ENCODE assay signal across 18 cellular contexts in the genomic region with DNA sequence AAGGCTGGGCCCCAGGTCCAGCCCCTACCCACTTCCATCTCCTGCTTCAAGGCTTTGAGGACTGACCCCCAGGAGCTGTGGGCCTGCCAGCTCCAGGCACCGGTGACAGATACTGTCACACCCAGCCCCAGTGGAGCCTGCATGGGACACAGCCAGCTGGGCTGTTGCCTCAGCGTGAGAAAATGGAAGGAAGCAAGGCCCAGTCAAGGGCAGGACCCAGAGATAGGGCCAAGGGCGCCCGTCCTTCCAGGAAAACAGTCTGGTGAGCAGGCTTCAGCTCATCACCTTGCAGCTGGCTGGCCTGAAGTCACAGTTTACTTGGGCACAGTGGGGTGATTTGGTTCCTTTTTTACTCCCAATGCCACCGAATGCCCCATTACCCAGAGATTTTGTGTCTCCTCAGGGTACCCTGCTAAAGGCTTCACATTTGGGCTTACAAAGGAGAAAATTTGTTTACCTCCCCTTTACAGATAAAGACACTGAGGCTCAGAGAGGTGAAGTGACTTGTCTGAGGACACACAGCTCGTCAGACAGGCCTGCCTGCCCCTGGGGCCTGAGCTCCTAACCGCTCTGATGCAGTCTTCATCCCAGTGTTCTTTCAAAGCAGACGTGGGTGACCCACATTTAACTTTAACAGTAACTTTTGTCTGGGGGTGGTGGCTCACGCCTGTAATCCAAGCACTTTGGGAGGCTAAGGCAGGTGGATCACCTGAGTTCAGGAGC. TPM values are rescaled to one million over a fixed set of nuclear protein-coding genes. Genes with fewer than 3 reads are reported as not detected.
DNase-seq lines count a peak whose midpoint lies in the region; ATAC-seq, FAIRE-seq and TF ChIP-seq lines count a peak whose summit lies in the region.
"Had no signal": no experiment of that assay in that cellular context is flagged by ENCODE, and none has a peak within 500 bp of the region (broad histone marks: within the 10 kb centered on the region; RNA-seq: fewer than 3 reads in every experiment).

No MANE protein-coding gene starts in this region.

- no peak for FAIRE-seq in HepG2 (lab: Jason Lieb, UNC)

- TF ChIP-seq POLR2A in HepG2 (IDR thresholded peaks at IDR 0.05; ENCODE audit: insufficient read depth in 1 of 2, low read depth in 2 of 2, low read length in 2 of 2): no peak

- intact Hi-C loops in HepG2 (cut with micrococcal nuclease; ENCODE audit: unreplicated experiment): no loop called here

- H3F3A ChIP-seq in GM23248 (ENCODE audit: insufficient read depth): peaks cover 3% of the 10 kb centered on the region; the same call in 1 of the 2 replicates

- no peaks in the 10 kb centered on the region for H3K9me3 Mint-ChIP-seq in activated T-cell treated with anti-CD3 and anti-CD28 coated beads, Interleukin-2, amount 50 U/mL, for 4 hours
- H3K9me3 Mint-ChIP-seq in activated CD8-positive, alpha-beta T cell treated with anti-CD3 and anti-CD28 coated beads, Interleukin-2, amount 10 ng/mL, durations not matched to agents 7 days and 5 days (ENCODE audit: insufficient read depth): no peaks in the 10 kb centered on the region
- H3K9me3 Mint-ChIP-seq: activated naive CD4-positive, alpha-beta T cell treated with anti-CD3 and anti-CD28 coated beads, Interleukin-2, amount 10 ng/mL, durations not matched to agents 7 days and 5 days; CD8-positive, alpha-beta T cell; stimulated activated naive CD8-positive, alpha-beta T cell treated with anti-CD3 and anti-CD28 coated beads, Interleukin-15, Interleukin-2, amounts not matched to agents 100 ng/mL and 50 ng/mL, for 24 hours had no signal

- H3K79me2 ChIP-seq in GM23248 (ENCODE audit: insufficient read depth) (no peaks in the 10 kb centered on the region), HepG2 (ENCODE audit: insufficient read depth, low read length) (no peaks in the 10 kb centered on the region), Karpas-422 (ENCODE audit: low read length) (no peaks in the 10 kb centered on the region)

- DNase-seq in GM23248: no peak
- DNase-seq in HepG2 (ENCODE audit: low spot score): no peak
- DNase-seq in activated T-cell treated with anti-CD3 and anti-CD28 coated beads, Interleukin-2, amount 50 U/mL, for 4 hours: no peak
- DNase-seq in Karpas-422: no peak
- no peak for DNase-seq in activated CD8-positive, alpha-beta T cell treated with anti-CD3 and anti-CD28 coated beads, Interleukin-2, amount 10 ng/mL, durations not matched to agents 7 days and 5 days
- DNase-seq: activated CD4-positive, alpha-beta T cell treated with anti-CD3 and anti-CD28 coated beads for 48 hours; activated naive CD4-positive, alpha-beta T cell treated with anti-CD3 and anti-CD28 coated beads, Interleukin-2, amount 10 ng/mL, durations not matched to agents 7 days and 5 days; CD8-positive, alpha-beta T cell; DND-41; stimulated activated CD4-positive, alpha-beta T cell treated with anti-CD3 and anti-CD28 coated beads, Interleukin-15, amount 100 ng/mL, for 24 hours had no signal

- in situ Hi-C loops in GM23248 (cut with MboI): no loop called here
- in situ Hi-C loops in HepG2 (cut with HindIII; ENCODE audit: extremely low pct_ligation_motif_present, low pct_unique_long_range_greater_than_20kb): no loop called here

- TF ChIP-seq CTCF in HepG2 (CRISPR knock-in tag; IDR thresholded peaks at IDR 0.05): no peak

- no peaks in the 10 kb centered on the region for H3K36me3 Mint-ChIP-seq in activated T-cell treated with anti-CD3 and anti-CD28 coated beads, Interleukin-2, amount 50 U/mL, for 4 hours (ENCODE audit: insufficient read depth)
- no peaks in the 10 kb centered on the region for H3K36me3 Mint-ChIP-seq in activated CD8-positive, alpha-beta T cell treated with anti-CD3 and anti-CD28 coated beads, Interleukin-2, amount 10 ng/mL, durations not matched to agents 7 days and 5 days (ENCODE audit: low read depth)
- H3K36me3 Mint-ChIP-seq: activated naive CD4-positive, alpha-beta T cell treated with anti-CD3 and anti-CD28 coated beads, Interleukin-2, amount 10 ng/mL, durations not matched to agents 7 days and 5 days; CD8-positive, alpha-beta T cell had no signal

- no peaks in the 10 kb centered on the region for H4K20me1 ChIP-seq in GM23248 (ENCODE audit: insufficient read depth)
- no peaks in the 10 kb centered on the region for H4K20me1 ChIP-seq in HepG2 (ENCODE audit: insufficient read depth, low read length)
- H4K20me1 ChIP-seq in Karpas-422 (ENCODE audit: insufficient read depth, low read depth, low read length): no peaks in the 10 kb centered on the region

- no peak for TF ChIP-seq RAD21 in HepG2 (CRISPR knock-in tag; IDR thresholded peaks at IDR 0.05)

- BruUV-seq in HepG2 (replicated peaks; lab: Mats Ljungman, UMichigan): no TSS peak

- H3K4me3 ChIP-seq in GM23248 (no peak overlapping the region), HepG2 (replicated peaks in 1 of 3; ENCODE audit: insufficient read depth in 1 of 3, low read depth in 2 of 3, low read length in 3 of 3) (0 out of 6 replicates have a peak overlapping the region, but pooled peaks of 1 of the 3 experiments have one; percentile 62), skeletal muscle satellite cell (ENCODE audit: low read length) (no peak overlapping the region), Karpas-422 (ENCODE audit: low read length) (no peak overlapping the region)

- H2AFZ ChIP-seq in GM23248 (no peak overlapping the region), HepG2 (ENCODE audit: low read length) (no peak overlapping the region), Karpas-422 (ENCODE audit: low read length) (no peak overlapping the region)

- H3K4me3 Mint-ChIP-seq in activated T-cell treated with anti-CD3 and anti-CD28 coated beads, Interleukin-2, amount 50 U/mL, for 4 hours: no peak overlapping the region
- H3K4me3 Mint-ChIP-seq in activated CD8-positive, alpha-beta T cell treated with anti-CD3 and anti-CD28 coated beads, Interleukin-2, amount 10 ng/mL, durations not matched to agents 7 days and 5 days: no peak overlapping the region
- H3K4me3 Mint-ChIP-seq: activated naive CD4-positive, alpha-beta T cell treated with anti-CD3 and anti-CD28 coated beads, Interleukin-2, amount 10 ng/mL, durations not matched to agents 7 days and 5 days; CD8-positive, alpha-beta T cell; stimulated activated naive CD8-positive, alpha-beta T cell treated with anti-CD3 and anti-CD28 coated beads, Interleukin-15, Interleukin-2, amounts not matched to agents 100 ng/mL and 50 ng/mL, for 24 hours had no signal

- no peak overlapping the region for H3K27ac Mint-ChIP-seq in activated CD8-positive, alpha-beta T cell treated with anti-CD3 and anti-CD28 coated beads, Interleukin-2, amount 10 ng/mL, durations not matched to agents 7 days and 5 days
- H3K27ac Mint-ChIP-seq: activated naive CD4-positive, alpha-beta T cell treated with anti-CD3 and anti-CD28 coated beads, Interleukin-2, amount 10 ng/mL, durations not matched to agents 7 days and 5 days; CD8-positive, alpha-beta T cell; progenitor cell of endocrine pancreas; stimulated activated naive CD8-positive, alpha-beta T cell treated with anti-CD3 and anti-CD28 coated beads, Interleukin-15, Interleukin-2, amounts not matched to agents 100 ng/mL and 50 ng/mL, for 24 hours had no signal

- H3K9me2 ChIP-seq in GM23248 (ENCODE audit: insufficient read depth) (no peaks in the 10 kb centered on the region), Karpas-422 (replicated peaks; ENCODE audit: insufficient read depth, low read length) (no peaks in the 10 kb centered on the region)

- CTCF ChIA-PET in HepG2 (lab: Yijun Ruan, JAX; ENCODE audit: low intra/inter-chr PET ratio, low total read pairs): no interaction called here
- CTCF ChIA-PET in activated CD8-positive, alpha-beta T cell treated with anti-CD3 and anti-CD28 coated beads, Interleukin-2, amount 10 ng/mL, durations not matched to agents 7 days and 5 days (lab: Charles Lee): interaction anchor here (1.3 to 2.0 kb wide), 2 partner anchors 8 to 88 kb away, joined by 3 to 6 read pairs; no protein-coding TSS in a partner anchor

- H3K4me1 Mint-ChIP-seq in activated T-cell treated with anti-CD3 and anti-CD28 coated beads, Interleukin-2, amount 50 U/mL, for 4 hours (ENCODE audit: low read depth): no peaks in the 10 kb centered on the region
- H3K4me1 Mint-ChIP-seq in activated CD8-positive, alpha-beta T cell treated with anti-CD3 and anti-CD28 coated beads, Interleukin-2, amount 10 ng/mL, durations not matched to agents 7 days and 5 days (ENCODE audit: low read depth): no peaks in the 10 kb centered on the region
- H3K4me1 Mint-ChIP-seq: activated naive CD4-positive, alpha-beta T cell treated with anti-CD3 and anti-CD28 coated beads, Interleukin-2, amount 10 ng/mL, durations not matched to agents 7 days and 5 days had no signal

- TF ChIP-seq EP300 in HepG2 (IDR thresholded peaks at IDR 0.05; ENCODE audit: low read depth in 2 of 2, low read length in 2 of 2) (no peak), HepG2 (CRISPR knock-in tag; IDR thresholded peaks at IDR 0.05; ENCODE audit: borderline replicate concordance) (no peak)

- POLR2A ChIA-PET in HepG2 (lab: Yijun Ruan, JAX): interaction anchor here (1.7 to 2.5 kb wide), 3 partner anchors 9 to 22 kb away, joined by 4 to 15 read pairs (median 5); a partner anchor contains a TSS
- POLR2A ChIA-PET in activated CD8-positive, alpha-beta T cell treated with anti-CD3 and anti-CD28 coated beads, Interleukin-2, amount 10 ng/mL, durations not matched to agents 7 days and 5 days (lab: Charles Lee): interaction anchor here (1.5 kb wide), 1 partner anchor 38 kb away, joined by 3 read pairs; no protein-coding TSS in a partner anchor

- H3K36me3 ChIP-seq in GM23248 (ENCODE audit: low read depth) (no peaks in the 10 kb centered on the region), HepG2 (replicated peaks in 1 of 2; ENCODE audit: control insufficient read depth in 1 of 2, insufficient read depth in 2 of 2, low read length in 2 of 2) (no peaks in the 10 kb centered on the region), skeletal muscle satellite cell (ENCODE audit: insufficient read depth, low read length) (no peaks in the 10 kb centered on the region), Karpas-422 (ENCODE audit: insufficient read depth, low read length) (no peaks in the 10 kb centered on the region)

- H3K9ac ChIP-seq in GM23248 (peak overlapping the region; percentile 5; the same call in 1 of the 2 replicates), HepG2 (ENCODE audit: insufficient read depth, low read depth, low read length) (no peak overlapping the region), skeletal muscle satellite cell (ENCODE audit: low read depth, low read length) (peak overlapping the region; percentile 3), Karpas-422 (ENCODE audit: low read length) (no peak overlapping the region)

- ATAC-seq in esophagus mucosa (peak; percentile 14), HepG2 (peak; percentile 55), HG03196 (IDR thresholded peaks at IDR 0.05; ENCODE audit: unreplicated experiment) (no peak)
- ATAC-seq in activated T-cell treated with anti-CD3 and anti-CD28 coated beads, Interleukin-2, amount 50 U/mL, for 4 hours: no peak
- no peak for ATAC-seq in activated CD8-positive, alpha-beta T cell treated with anti-CD3 and anti-CD28 coated beads, Interleukin-2, amount 10 ng/mL, durations not matched to agents 7 days and 5 days
- ATAC-seq: CD8-positive, alpha-beta T cell had no signal

- H3K27ac ChIP-seq in GM23248: peak overlapping the region; percentile 19
- no peak overlapping the region for H3K27ac ChIP-seq in HepG2 (ENCODE audit: extremely low read length, insufficient read depth, low read length)
- no peak overlapping the region for H3K27ac ChIP-seq in Karpas-422 (ENCODE audit: low read length)

- 86 to 87% methylated on average over 9 of the region's 9 CpGs for WGBS in GM23248 (ENCODE audit: low coverage in 1 of 2, low lambda C conversion rate in 2 of 2, missing lambda C conversion rate in 2 of 2), 2 experiments
- WGBS in HepG2 (ENCODE audit: low lambda C conversion rate): 47% methylated on average over 6 of the region's 9 CpGs

- H3K9me3 ChIP-seq in GM23248 (ENCODE audit: low read depth) (no peaks in the 10 kb centered on the region), HepG2 (ENCODE audit: low read length) (no peaks in the 10 kb centered on the region), skeletal muscle satellite cell (replicated peaks; ENCODE audit: low read length) (no peaks in the 10 kb centered on the region), Karpas-422 (ENCODE audit: low read length) (no peaks in the 10 kb centered on the region)

- H3K4me1 ChIP-seq in GM23248 (ENCODE audit: insufficient read depth) (peaks cover 22% of the 10 kb centered on the region), HepG2 (ENCODE audit: insufficient read depth, low read length) (peaks cover 40% of the 10 kb centered on the region), skeletal muscle satellite cell (ENCODE audit: control insufficient read depth, insufficient read depth, low read length) (peaks cover 32% of the 10 kb centered on the region), Karpas-422 (ENCODE audit: low read length) (no peaks in the 10 kb centered on the region; the same call in 1 of the 2 replicates)

- H3K27me3 ChIP-seq in GM23248 (replicated peaks; ENCODE audit: insufficient read depth): no peaks in the 10 kb centered on the region
- H3K27me3 ChIP-seq in HepG2 (ENCODE audit: control insufficient read depth in 1 of 2, insufficient read depth in 2 of 2, low read length in 2 of 2): peaks cover 3 to 21% of the 10 kb centered on the region in 2 experiments; a peak in 4 of 5 replicates
- H3K27me3 ChIP-seq in skeletal muscle satellite cell (ENCODE audit: control insufficient read depth, insufficient read depth, low read length): no peaks in the 10 kb centered on the region
- no peaks in the 10 kb centered on the region for H3K27me3 ChIP-seq in Karpas-422 (ENCODE audit: low read length)

- H3K27me3 Mint-ChIP-seq in activated T-cell treated with anti-CD3 and anti-CD28 coated beads, Interleukin-2, amount 50 U/mL, for 4 hours (ENCODE audit: low read depth): peaks cover 18% of the 10 kb centered on the region
- H3K27me3 Mint-ChIP-seq in activated CD8-positive, alpha-beta T cell treated with anti-CD3 and anti-CD28 coated beads, Interleukin-2, amount 10 ng/mL, durations not matched to agents 7 days and 5 days (ENCODE audit: low read depth): peaks cover 2% of the 10 kb centered on the region
- H3K27me3 Mint-ChIP-seq: progenitor cell of endocrine pancreas had no signal

- H3K4me2 ChIP-seq in GM23248 (ENCODE audit: unreplicated experiment) (no peak overlapping the region), HepG2 (ENCODE audit: low read depth, low read length) (no peak overlapping the region), skeletal muscle satellite cell (ENCODE audit: low read length) (no peak overlapping the region), Karpas-422 (ENCODE audit: low read depth, low read length, poor library complexity, severe bottlenecking) (no peak overlapping the region)

RNA-seq across cellular contexts. Expression of a gene that starts 21.5 kb away (rescaled TPM):
- not detected in 2 replicates for total RNA-seq in GM23248 (2014; rRNA removed; shearing (Covaris generic))
- polyA plus RNA-seq in GM23248 (2016; fragmentation: Nextera tagmentation; extraction: Ambion mirVana): not detected in 2 replicates
- total RNA-seq in esophagus mucosa: not detected
- not detected in 2 replicates for total RNA-seq in HepG2 (2016; rRNA removed; fragmentation: Illumina TruSeq; extraction: Trizol)
- total RNA-seq in HepG2 (2016; cell fraction: cytosol; rRNA removed; fragmentation: Illumina TruSeq; extraction: Trizol; ENCODE audit: low read depth): not detected in 2 replicates
- not detected in 2 replicates for total RNA-seq in HepG2 (2016; cell fraction: insoluble cytoplasmic fraction; rRNA removed; fragmentation: Illumina TruSeq; extraction: Trizol)
- not detected in 2 replicates for total RNA-seq in HepG2 (2016; cell fraction: membrane; rRNA removed; fragmentation: Illumina TruSeq; extraction: Trizol)
- not detected in 2 replicates for total RNA-seq in HepG2 (2016; cell fraction: nucleus; rRNA removed; fragmentation: Illumina TruSeq; extraction: Trizol)
- polyA plus RNA-seq in HepG2 (2011; rRNA removed): not detected in 2 replicates
- polyA plus RNA-seq in HepG2 (2011; cell fraction: cytosol; rRNA removed): not detected in 2 replicates
- polyA plus RNA-seq in HepG2 (2011; cell fraction: nucleus; rRNA removed): not detected in 2 replicates
- 0.11 TPM in 1 of 2 replicates, not detected in the other for polyA plus RNA-seq in HepG2 (2012)
- polyA plus RNA-seq in HepG2 (2016; cell fraction: cytosol; fragmentation: Illumina TruSeq; extraction: Trizol; ENCODE audit: low read depth): not detected in 2 replicates
- polyA plus RNA-seq in HepG2 (2016; cell fraction: insoluble cytoplasmic fraction; fragmentation: Illumina TruSeq; extraction: Trizol; ENCODE audit: low read depth): not detected in 2 replicates
- not detected in 2 replicates for polyA plus RNA-seq in HepG2 (2016; cell fraction: membrane; fragmentation: Illumina TruSeq; extraction: Trizol; ENCODE audit: low read depth)
- not detected in 2 replicates for polyA plus RNA-seq in HepG2 (2016; cell fraction: nucleus; fragmentation: Illumina TruSeq; extraction: Trizol; ENCODE audit: insufficient read depth, low read depth)
- not detected in 2 replicates for polyA minus RNA-seq in HepG2 (2011; rRNA and poly(A)+ RNA removed; ENCODE audit: low replicate concordance)
- not detected in 2 replicates for polyA minus RNA-seq in HepG2 (2011; cell fraction: cytosol; rRNA and poly(A)+ RNA removed)
- polyA minus RNA-seq in HepG2 (2011; cell fraction: nucleus; rRNA and poly(A)+ RNA removed): not detected in 2 replicates
- not detected in 2 replicates for total RNA-seq in skeletal muscle satellite cell (2012; rRNA removed)
- total RNA-seq in activated T-cell treated with anti-CD3 and anti-CD28 coated beads, Interleukin-2, amount 50 U/mL, for 4 hours: not detected
- not detected in 2 replicates for total RNA-seq in Karpas-422 (2014; rRNA removed; shearing (Covaris generic); ENCODE audit: low replicate concordance)
- not detected for total RNA-seq in activated CD8-positive, alpha-beta T cell treated with anti-CD3 and anti-CD28 coated beads, Interleukin-2, amount 10 ng/mL, durations not matched to agents 7 days and 5 days
- total RNA-seq: CD8-positive, alpha-beta T cell; dermis blood vessel endothelial cell; epithelial cell of proximal tubule; progenitor cell of endocrine pancreas had no signal
- polyA plus RNA-seq: keratinocyte had no signal

RNA-seq across cellular contexts. Expression of a gene that starts 30.0 kb away (rescaled TPM):
- total RNA-seq in GM23248 (2014; rRNA removed; shearing (Covaris generic)): 1,199 and 1,347 TPM in 2 replicates
- 1,193 and 1,202 TPM in 2 replicates for polyA plus RNA-seq in GM23248 (2016; fragmentation: Nextera tagmentation; extraction: Ambion mirVana)
- 1,741 TPM for total RNA-seq in esophagus mucosa
- 2,153 and 2,627 TPM in 2 replicates for total RNA-seq in HepG2 (2016; rRNA removed; fragmentation: Illumina TruSeq; extraction: Trizol)
- total RNA-seq in HepG2 (2016; cell fraction: cytosol; rRNA removed; fragmentation: Illumina TruSeq; extraction: Trizol; ENCODE audit: low read depth): 3,385 and 3,407 TPM in 2 replicates
- 2,139 and 2,989 TPM in 2 replicates for total RNA-seq in HepG2 (2016; cell fraction: insoluble cytoplasmic fraction; rRNA removed; fragmentation: Illumina TruSeq; extraction: Trizol)
- 3,807 and 4,143 TPM in 2 replicates for total RNA-seq in HepG2 (2016; cell fraction: membrane; rRNA removed; fragmentation: Illumina TruSeq; extraction: Trizol)
- 683 and 708 TPM in 2 replicates for total RNA-seq in HepG2 (2016; cell fraction: nucleus; rRNA removed; fragmentation: Illumina TruSeq; extraction: Trizol)
- polyA plus RNA-seq in HepG2 (2011; rRNA removed): 2,935 and 3,116 TPM in 2 replicates
- 2,953 and 3,054 TPM in 2 replicates for polyA plus RNA-seq in HepG2 (2011; cell fraction: cytosol; rRNA removed)
- polyA plus RNA-seq in HepG2 (2011; cell fraction: nucleus; rRNA removed): 616 and 803 TPM in 2 replicates
- polyA plus RNA-seq in HepG2 (2012): 2,083 and 2,112 TPM in 2 replicates
- 3,684 and 3,704 TPM in 2 replicates for polyA plus RNA-seq in HepG2 (2016; cell fraction: cytosol; fragmentation: Illumina TruSeq; extraction: Trizol; ENCODE audit: low read depth)
- 2,597 and 2,813 TPM in 2 replicates for polyA plus RNA-seq in HepG2 (2016; cell fraction: insoluble cytoplasmic fraction; fragmentation: Illumina TruSeq; extraction: Trizol; ENCODE audit: low read depth)
- polyA plus RNA-seq in HepG2 (2016; cell fraction: membrane; fragmentation: Illumina TruSeq; extraction: Trizol; ENCODE audit: low read depth): 3,334 and 3,770 TPM in 2 replicates
- 1,227 and 1,286 TPM in 2 replicates for polyA plus RNA-seq in HepG2 (2016; cell fraction: nucleus; fragmentation: Illumina TruSeq; extraction: Trizol; ENCODE audit: insufficient read depth, low read depth)
- polyA minus RNA-seq in HepG2 (2011; rRNA and poly(A)+ RNA removed; ENCODE audit: low replicate concordance): 387 and 1,363 TPM in 2 replicates
- 205 and 223 TPM in 2 replicates for polyA minus RNA-seq in HepG2 (2011; cell fraction: cytosol; rRNA and poly(A)+ RNA removed)
- polyA minus RNA-seq in HepG2 (2011; cell fraction: nucleus; rRNA and poly(A)+ RNA removed): 118 and 163 TPM in 2 replicates
- 2,748 and 3,436 TPM in 2 replicates for total RNA-seq in skeletal muscle satellite cell (2012; rRNA removed)
- 1,000 to 10,000 TPM; 2,385 to 2,622 (median 2,487) TPM for total RNA-seq in activated T-cell treated with anti-CD3 and anti-CD28 coated beads, Interleukin-2, amount 50 U/mL, for 4 hours
- 3,451 and 4,363 TPM in 2 replicates for total RNA-seq in Karpas-422 (2014; rRNA removed; shearing (Covaris generic); ENCODE audit: low replicate concordance)
- 1,000 to 10,000 TPM; 1,341 to 1,437 TPM for total RNA-seq in activated CD8-positive, alpha-beta T cell treated with anti-CD3 and anti-CD28 coated beads, Interleukin-2, amount 10 ng/mL, durations not matched to agents 7 days and 5 days

RNA-seq across cellular contexts. Expression of a gene that starts 30.1 kb away (rescaled TPM):
- 21.9 and 31.5 TPM in 2 replicates for total RNA-seq in GM23248 (2014; rRNA removed; shearing (Covaris generic))
- polyA plus RNA-seq in GM23248 (2016; fragmentation: Nextera tagmentation; extraction: Ambion mirVana) (75.0 and 77.6 TPM in 2 replicates), HepG2 (2011; rRNA removed) (23.6 and 29.9 TPM in 2 replicates)
- total RNA-seq in esophagus mucosa (59.3 TPM), HepG2 (2016; rRNA removed; fragmentation: Illumina TruSeq; extraction: Trizol) (33.8 and 35.4 TPM in 2 replicates)
- 21.4 and 25.6 TPM in 2 replicates for total RNA-seq in HepG2 (2016; cell fraction: cytosol; rRNA removed; fragmentation: Illumina TruSeq; extraction: Trizol; ENCODE audit: low read depth)
- 32.9 and 34.8 TPM in 2 replicates for total RNA-seq in HepG2 (2016; cell fraction: insoluble cytoplasmic fraction; rRNA removed; fragmentation: Illumina TruSeq; extraction: Trizol)
- 37.4 and 43.6 TPM in 2 replicates for total RNA-seq in HepG2 (2016; cell fraction: membrane; rRNA removed; fragmentation: Illumina TruSeq; extraction: Trizol)
- 17.1 and 19.2 TPM in 2 replicates for total RNA-seq in HepG2 (2016; cell fraction: nucleus; rRNA removed; fragmentation: Illumina TruSeq; extraction: Trizol)
- 24.8 and 25.8 TPM in 2 replicates for polyA plus RNA-seq in HepG2 (2011; cell fraction: cytosol; rRNA removed)
- polyA plus RNA-seq in HepG2 (2011; cell fraction: nucleus; rRNA removed): 14.2 and 16.9 TPM in 2 replicates
- polyA plus RNA-seq in HepG2 (2012): 23.8 and 28.3 TPM in 2 replicates
- 38.1 and 45.8 TPM in 2 replicates for polyA plus RNA-seq in HepG2 (2016; cell fraction: cytosol; fragmentation: Illumina TruSeq; extraction: Trizol; ENCODE audit: low read depth)
- polyA plus RNA-seq in HepG2 (2016; cell fraction: insoluble cytoplasmic fraction; fragmentation: Illumina TruSeq; extraction: Trizol; ENCODE audit: low read depth): 52.1 and 52.2 TPM in 2 replicates
- 48.0 and 55.5 TPM in 2 replicates for polyA plus RNA-seq in HepG2 (2016; cell fraction: membrane; fragmentation: Illumina TruSeq; extraction: Trizol; ENCODE audit: low read depth)
- polyA plus RNA-seq in HepG2 (2016; cell fraction: nucleus; fragmentation: Illumina TruSeq; extraction: Trizol; ENCODE audit: insufficient read depth, low read depth): 58.5 and 61.4 TPM in 2 replicates
- 9.0 and 35.1 TPM in 2 replicates for polyA minus RNA-seq in HepG2 (2011; rRNA and poly(A)+ RNA removed; ENCODE audit: low replicate concordance)
- polyA minus RNA-seq in HepG2 (2011; cell fraction: cytosol; rRNA and poly(A)+ RNA removed): 8.1 and 9.9 TPM in 2 replicates
- 10.1 and 10.8 TPM in 2 replicates for polyA minus RNA-seq in HepG2 (2011; cell fraction: nucleus; rRNA and poly(A)+ RNA removed)
- 16.8 and 19.5 TPM in 2 replicates for total RNA-seq in skeletal muscle satellite cell (2012; rRNA removed)
- total RNA-seq in activated T-cell treated with anti-CD3 and anti-CD28 coated beads, Interleukin-2, amount 50 U/mL, for 4 hours: 100 to 1,000 TPM; 131 to 146 (median 146) TPM
- 56.8 and 124 TPM in 2 replicates for total RNA-seq in Karpas-422 (2014; rRNA removed; shearing (Covaris generic); ENCODE audit: low replicate concordance)
- 10 to 100 TPM; 82.0 to 86.0 TPM for total RNA-seq in activated CD8-positive, alpha-beta T cell treated with anti-CD3 and anti-CD28 coated beads, Interleukin-2, amount 10 ng/mL, durations not matched to agents 7 days and 5 days

RNA-seq across cellular contexts. Expression of a gene that starts 54.9 kb away (rescaled TPM):
- 0.11 and 0.38 TPM in 2 replicates for total RNA-seq in GM23248 (2014; rRNA removed; shearing (Covaris generic))
- polyA plus RNA-seq in GM23248 (2016; fragmentation: Nextera tagmentation; extraction: Ambion mirVana) (0.08 and 0.14 TPM in 2 replicates), HepG2 (2011; rRNA removed) (0.01 and 0.04 TPM in 2 replicates)
- total RNA-seq in esophagus mucosa (12.3 TPM), HepG2 (2016; rRNA removed; fragmentation: Illumina TruSeq; extraction: Trizol) (0.02 TPM in 1 of 2 replicates, not detected in the other)
- total RNA-seq in HepG2 (2016; cell fraction: cytosol; rRNA removed; fragmentation: Illumina TruSeq; extraction: Trizol; ENCODE audit: low read depth): under 0.01 and 0.09 TPM in 2 replicates
- total RNA-seq in HepG2 (2016; cell fraction: insoluble cytoplasmic fraction; rRNA removed; fragmentation: Illumina TruSeq; extraction: Trizol): 0.02 TPM in 1 of 2 replicates, not detected in the other
- total RNA-seq in HepG2 (2016; cell fraction: membrane; rRNA removed; fragmentation: Illumina TruSeq; extraction: Trizol): 0.03 TPM in 2 replicates
- 0.06 and 0.09 TPM in 2 replicates for total RNA-seq in HepG2 (2016; cell fraction: nucleus; rRNA removed; fragmentation: Illumina TruSeq; extraction: Trizol)
- 0.03 and 0.04 TPM in 2 replicates for polyA plus RNA-seq in HepG2 (2011; cell fraction: cytosol; rRNA removed)
- 0.02 and 0.05 TPM in 2 replicates for polyA plus RNA-seq in HepG2 (2011; cell fraction: nucleus; rRNA removed)
- 0.01 TPM in 1 of 2 replicates, not detected in the other for polyA plus RNA-seq in HepG2 (2012)
- polyA plus RNA-seq in HepG2 (2016; cell fraction: cytosol; fragmentation: Illumina TruSeq; extraction: Trizol; ENCODE audit: low read depth): not detected in 2 replicates
- polyA plus RNA-seq in HepG2 (2016; cell fraction: insoluble cytoplasmic fraction; fragmentation: Illumina TruSeq; extraction: Trizol; ENCODE audit: low read depth): 0.03 TPM in 1 of 2 replicates, not detected in the other
- not detected in 2 replicates for polyA plus RNA-seq in HepG2 (2016; cell fraction: membrane; fragmentation: Illumina TruSeq; extraction: Trizol; ENCODE audit: low read depth)
- 0.07 TPM in 1 of 2 replicates, not detected in the other for polyA plus RNA-seq in HepG2 (2016; cell fraction: nucleus; fragmentation: Illumina TruSeq; extraction: Trizol; ENCODE audit: insufficient read depth, low read depth)
- polyA minus RNA-seq in HepG2 (2011; rRNA and poly(A)+ RNA removed; ENCODE audit: low replicate concordance): 0.08 and 2.8 TPM in 2 replicates
- 0.09 and 0.30 TPM in 2 replicates for polyA minus RNA-seq in HepG2 (2011; cell fraction: cytosol; rRNA and poly(A)+ RNA removed)
- 0.12 and 0.26 TPM in 2 replicates for polyA minus RNA-seq in HepG2 (2011; cell fraction: nucleus; rRNA and poly(A)+ RNA removed)
- total RNA-seq in skeletal muscle satellite cell (2012; rRNA removed): 3.8 and 17.3 TPM in 2 replicates
- total RNA-seq in activated T-cell treated with anti-CD3 and anti-CD28 coated beads, Interleukin-2, amount 50 U/mL, for 4 hours: under 1 TPM in 1 of 3 donors, not detected in 2; 0.03 TPM
- not detected in 2 replicates for total RNA-seq in Karpas-422 (2014; rRNA removed; shearing (Covaris generic); ENCODE audit: low replicate concordance)
- not detected for total RNA-seq in activated CD8-positive, alpha-beta T cell treated with anti-CD3 and anti-CD28 coated beads, Interleukin-2, amount 10 ng/mL, durations not matched to agents 7 days and 5 days
- total RNA-seq: CD8-positive, alpha-beta T cell had no signal

Comparison
In these comparisons a context has a peak if more than half of its experiments do, and no peak if none do; other contexts are left out.
1. H3K9ac ChIP-seq: peak in GM23248 (single experiment) and skeletal muscle satellite cell (single experiment); none in HepG2 (single experiment) and Karpas-422 (single experiment).
2. ATAC-seq: peak in esophagus mucosa (single experiment) and HepG2 (single experiment); none in HG03196 (single experiment), activated T-cell treated with anti-CD3 and anti-CD28 coated beads, Interleukin-2, amount 50 U/mL, for 4 hours (0 of 2) and activated CD8-positive, alpha-beta T cell treated with anti-CD3 and anti-CD28 coated beads, Interleukin-2, amount 10 ng/mL, durations not matched to agents 7 days and 5 days (single experiment).